In genomic region chr4:112296949-112297483, GRCh38 we compare ENCODE assay signal across 8 cellular contexts. TPM values are rescaled to one million over a fixed set of nuclear protein-coding genes. Genes with fewer than 3 reads are reported as not detected.
A peak's percentile ranks its signal among the peaks of the same experiment; 100 is the strongest.
DNase-seq lines count a peak whose midpoint lies in the region; ATAC-seq and TF ChIP-seq lines count a peak whose summit lies in the region.

Gene ALPK1, plus strand, starts transcription at chr4:112297369.

- no peaks in the 10 kb centered on the region for H3K36me3 ChIP-seq in mucosa of stomach (ENCODE audit: control insufficient read depth, insufficient read depth, low read length)

- peak within 1 kb of the TSS; percentile 42 for H3K4me3 ChIP-seq in mucosa of stomach (ENCODE audit: low read length)

- H3K27me3 ChIP-seq in mucosa of stomach (ENCODE audit: control insufficient read depth, insufficient read depth, low read length) = no peaks in the 10 kb centered on the region

- POLR2A ChIA-PET in RWPE1 (lab: Yijun Ruan, JAX; ENCODE audit: low non-redundant PET) = interaction anchor here (0.7 to 1.2 kb wide), 2 partner anchors 12 to 1685 kb away, joined by 3 to 8 read pairs; partner anchors contain the start of gene TIFA

- no peaks in the 10 kb centered on the region for H3K4me1 ChIP-seq in mucosa of stomach (ENCODE audit: control insufficient read depth, insufficient read depth, low read length)

- TF ChIP-seq CTCF in CD14-positive monocyte (IDR thresholded peaks at IDR 0.05) (no peak), RWPE1 (conservative IDR thresholded peaks at IDR 0.05; ENCODE audit: low read depth) (no peak)

- intact Hi-C loops in CD14-positive monocyte (cut with micrococcal nuclease) = no loop called here
- intact Hi-C loops in dendritic cell treated with granulocyte-macrophage colony-stimulating factor and Interleukin-4, amounts not matched to agents 40 ng/mL and 50 ng/mL, for 4 days (cut with micrococcal nuclease) = loop anchor here (1.0 to 2.0 kb wide), 2 partner anchors 11 to 24 kb away; no protein-coding TSS in a partner anchor

- peaks cover 0 to 1% (median 0%) of the 10 kb centered on the region in 3 donors for H3K27me3 Mint-ChIP-seq in CD14-positive monocyte (ENCODE audit: low read depth in 3 of 3)
- no peaks in the 10 kb centered on the region for H3K27me3 Mint-ChIP-seq in dendritic cell treated with granulocyte-macrophage colony-stimulating factor and Interleukin-4, amounts not matched to agents 40 ng/mL and 50 ng/mL, for 4 days

- peaks cover 30% of the 10 kb centered on the region for H3K4me1 Mint-ChIP-seq in CD14-positive monocyte
- H3K4me1 Mint-ChIP-seq in dendritic cell treated with granulocyte-macrophage colony-stimulating factor and Interleukin-4, amounts not matched to agents 40 ng/mL and 50 ng/mL, for 4 days (ENCODE audit: low read depth) = peaks cover 14% of the 10 kb centered on the region

- ATAC-seq in GM19324 (IDR thresholded peaks at IDR 0.05; ENCODE audit: low FRiP score, unreplicated experiment) (peak; percentile 82), HG03342 (IDR thresholded peaks at IDR 0.05; ENCODE audit: unreplicated experiment) (peak; percentile 88)

- CTCF ChIA-PET in RWPE1 (lab: Yijun Ruan, JAX) = interaction anchor here (0.6 kb wide), 1 partner anchor 30 kb away, joined by 11 read pairs; no protein-coding TSS in a partner anchor

- H3K9me3 ChIP-seq in mucosa of stomach (ENCODE audit: control insufficient read depth, low read length) = no peaks in the 10 kb centered on the region

- H3K9ac ChIP-seq in mucosa of stomach (ENCODE audit: low read length) = peak within 1 kb of the TSS; percentile 76

- H3K27ac ChIP-seq in RWPE1 = no peak within 1 kb of the TSS

- DNase-seq in CD14-positive monocyte (ENCODE audit: low spot score) (no peak), RWPE1 (ENCODE audit: low spot score) (peak; percentile 85), NCI-H2081 (lab: John Stamatoyannopoulos, UW) (no peak), NCI-H748 treated with DMSO at 0.1 percent for 48 hours (lab: John Stamatoyannopoulos, UW) (no peak)

- H3K9me3 Mint-ChIP-seq in CD14-positive monocyte = no peaks in the 10 kb centered on the region
- no peaks in the 10 kb centered on the region for H3K9me3 Mint-ChIP-seq in dendritic cell treated with granulocyte-macrophage colony-stimulating factor and Interleukin-4, amounts not matched to agents 40 ng/mL and 50 ng/mL, for 4 days

- no peaks in the 10 kb centered on the region for H3K36me3 Mint-ChIP-seq in CD14-positive monocyte
- no peaks in the 10 kb centered on the region for H3K36me3 Mint-ChIP-seq in dendritic cell treated with granulocyte-macrophage colony-stimulating factor and Interleukin-4, amounts not matched to agents 40 ng/mL and 50 ng/mL, for 4 days (ENCODE audit: low read depth)

- peak within 1 kb of the TSS; percentile 89 to 97 (median 94) for H3K27ac Mint-ChIP-seq in CD14-positive monocyte
- peak within 1 kb of the TSS; percentile 89 for H3K27ac Mint-ChIP-seq in dendritic cell treated with granulocyte-macrophage colony-stimulating factor and Interleukin-4, amounts not matched to agents 40 ng/mL and 50 ng/mL, for 4 days

- H3K4me3 Mint-ChIP-seq in CD14-positive monocyte = peak within 1 kb of the TSS; percentile 75 to 92
- H3K4me3 Mint-ChIP-seq in dendritic cell treated with granulocyte-macrophage colony-stimulating factor and Interleukin-4, amounts not matched to agents 40 ng/mL and 50 ng/mL, for 4 days = peak within 1 kb of the TSS; percentile 82

RNA-seq across cellular contexts. Expression of gene ALPK1, which starts in this region (rescaled TPM):
- polyA plus RNA-seq in CD14-positive monocyte = 1 to 10 TPM; 5.3 to 8.1 TPM
